ENCODE assay signal across 8 cellular contexts in genomic region chr9:127977877-127978647, GRCh38. TPM values are rescaled to one million over a fixed set of nuclear protein-coding genes. Genes with fewer than 3 reads are reported as not detected.
DNase-seq lines count a peak whose midpoint lies in the region; ATAC-seq and TF ChIP-seq lines count a peak whose summit lies in the region.

No MANE protein-coding gene starts in this region.

- ATAC-seq in left lung (peak; percentile 48), thoracic aorta (ENCODE audit: insufficient number of reproducible peaks, low FRiP score, low read depth) (no peak)

- peak; percentile 85 for DNase-seq in EH (ENCODE audit: low read depth)
- DNase-seq in MG63: peak; percentile 87
- peak in 1 of 2 donors; percentile 81 for DNase-seq in left lung
- peak; percentile 62 for DNase-seq in thoracic aorta (ENCODE audit: low spot score)
- no peak for DNase-seq in KG1 (lab: John Stamatoyannopoulos, UW)
- DNase-seq in NCI-H128 (lab: John Stamatoyannopoulos, UW; ENCODE audit: unreplicated experiment): no peak
- DNase-seq in DMS153 (lab: John Stamatoyannopoulos, UW): no peak

- H3K36me3 Mint-ChIP-seq in brain: no peaks in the 10 kb centered on the region

- peaks cover 9% of the 10 kb centered on the region for H3K27me3 Mint-ChIP-seq in brain

- H3K27me3 ChIP-seq in MG63: no peaks in the 10 kb centered on the region
- H3K27me3 ChIP-seq in left lung: peaks cover 0 to 12% of the 10 kb centered on the region in 2 donors
- no peaks in the 10 kb centered on the region for H3K27me3 ChIP-seq in thoracic aorta (replicated peaks; ENCODE audit: insufficient read depth)

- peak overlapping the region; percentile 70 to 75 for H3K27ac ChIP-seq in left lung
- peak overlapping the region; percentile 67 to 73 for H3K27ac ChIP-seq in thoracic aorta

- intact Hi-C loops in left lung (cut with DNase I): no loop called here

- H3K4me1 Mint-ChIP-seq in brain: peaks cover 78% of the 10 kb centered on the region

- H3K4me3 Mint-ChIP-seq in brain: peak overlapping the region; percentile 89 to 99 (median 97)

- H3K36me3 ChIP-seq in MG63 (peaks cover 23% of the 10 kb centered on the region), left lung (no peaks in the 10 kb centered on the region), thoracic aorta (no peaks in the 10 kb centered on the region)

- peaks cover 50 to 82% of the 10 kb centered on the region in 2 donors for H3K4me1 ChIP-seq in left lung
- H3K4me1 ChIP-seq in thoracic aorta (ENCODE audit: control insufficient read depth in 1 of 2, low read depth in 2 of 2): peaks cover 58 to 76% of the 10 kb centered on the region in 2 donors

- H3K4me3 ChIP-seq in MG63 (peak overlapping the region; percentile 85), left lung (peak overlapping the region; percentile 58 to 67), thoracic aorta (peak overlapping the region; percentile 95)

- peak overlapping the region; percentile 61 to 99 (median 84) for H3K27ac Mint-ChIP-seq in brain

- no peaks in the 10 kb centered on the region for H3K9me3 Mint-ChIP-seq in brain

- H3K9me3 ChIP-seq in MG63: no peaks in the 10 kb centered on the region
- H3K9me3 ChIP-seq in left lung: no peaks in the 10 kb centered on the region
- no peaks in the 10 kb centered on the region for H3K9me3 ChIP-seq in thoracic aorta

- TF ChIP-seq CTCF in brain (conservative IDR thresholded peaks at IDR 0.05) (no peak), left lung (IDR thresholded peaks at IDR 0.05) (no peak), thoracic aorta (IDR thresholded peaks at IDR 0.05) (peak; percentile 14)

RNA-seq across cellular contexts. Expression of gene EEIG1, which starts 2.7 kb away (rescaled TPM):
- 10.3 and 11.8 TPM in 2 replicates for total RNA-seq in MG63 (2014; rRNA removed; shearing (Covaris generic); ENCODE audit: low replicate concordance)
- 78.8 TPM for polyA plus RNA-seq in brain (ENCODE audit: insufficient read depth, low read depth, low replicate concordance)
- total RNA-seq in left lung: 10 to 100 TPM; 60.7 to 67.3 TPM
- 10 to 100 TPM; 20.4 to 26.5 TPM for total RNA-seq in thoracic aorta

RNA-seq across cellular contexts. Expression of gene DPM2, which starts 40.4 kb away (rescaled TPM):
- total RNA-seq in MG63 (2014; rRNA removed; shearing (Covaris generic); ENCODE audit: low replicate concordance): 23.3 and 38.9 TPM in 2 replicates
- 144 TPM for polyA plus RNA-seq in brain (ENCODE audit: insufficient read depth, low read depth, low replicate concordance)
- total RNA-seq in left lung (10 to 100 TPM; 38.6 to 47.6 TPM), thoracic aorta (10 to 100 TPM; 18.8 to 26.0 TPM)

RNA-seq across cellular contexts. Expression of gene PIP5KL1, which starts 47.5 kb away (rescaled TPM):
- 0.13 TPM in 1 of 2 replicates, not detected in the other for total RNA-seq in MG63 (2014; rRNA removed; shearing (Covaris generic); ENCODE audit: low replicate concordance)
- 2.4 TPM for polyA plus RNA-seq in brain (ENCODE audit: insufficient read depth, low read depth, low replicate concordance)
- total RNA-seq in left lung: 1 to 10 TPM; 3.8 to 6.7 TPM
- total RNA-seq in thoracic aorta: 1 to 10 TPM; 6.0 to 8.8 TPM

Comparison
In these comparisons a context has a peak if more than half of its experiments do, and no peak if none do; other contexts are left out.
1. DNase-seq: peak in EH (single experiment), MG63 (single experiment) and thoracic aorta (single experiment); none in KG1 (single experiment), NCI-H128 (single experiment) and DMS153 (single experiment).
2. Peak in every context shown above with its lines, with median percentiles within 50 percentile points of each other: H3K4me3 ChIP-seq.